9 cellular contexts compared by ENCODE assay signal in the genomic region with DNA sequence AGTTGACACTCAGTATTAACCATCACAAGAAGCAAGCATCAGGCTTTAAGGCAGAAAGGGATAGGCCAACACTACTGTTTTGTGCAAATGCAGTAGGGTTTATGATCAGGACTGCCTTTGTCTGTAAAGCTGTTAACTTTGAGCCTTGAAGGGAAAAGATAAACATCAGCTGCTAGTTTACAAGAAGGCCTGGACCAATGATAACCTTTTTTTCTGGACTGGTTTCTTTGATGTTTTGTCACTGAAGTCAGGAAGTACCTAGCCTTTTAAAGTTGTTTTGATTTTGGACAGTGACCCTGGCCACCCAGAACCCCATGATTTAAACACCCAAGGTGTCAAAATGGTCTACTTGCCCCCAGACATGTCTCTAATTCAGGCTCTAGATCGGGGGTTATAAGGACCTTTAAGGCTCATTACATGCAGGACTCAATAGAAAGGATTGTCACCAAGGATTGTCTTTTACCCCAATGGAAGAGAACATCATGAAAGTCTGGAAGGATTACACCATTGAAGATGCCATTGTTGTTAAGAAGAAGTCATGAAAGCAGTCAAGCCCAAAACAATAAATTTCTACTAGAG.
"Had no signal": no experiment of that assay in that cellular context is flagged by ENCODE, and none has a peak within 500 bp of the region (broad histone marks: within the 10 kb centered on the region; RNA-seq: fewer than 3 reads in every experiment).

No MANE protein-coding gene starts in this region.

- H3K36me3 ChIP-seq: HAP-1 had no signal

- DNase-seq: GM23248, GOT3, H7, HFFc6, IMR-90 had no signal

- H3K27ac Mint-ChIP-seq: HFFc6 had no signal

- ATAC-seq: HCT116, K562 had no signal

- H3K9me3 ChIP-seq: HAP-1 had no signal

- FAIRE-seq: K562 had no signal

- H3K27ac ChIP-seq: GM23248, HL-60 had no signal

- H3K9ac ChIP-seq: GM23248 had no signal

- H3K9me3 Mint-ChIP-seq: HFFc6 had no signal

- H3K4me1 ChIP-seq: HAP-1 had no signal

- H3K4me3 ChIP-seq: GM23248, HAP-1, K562 had no signal

- H2AFZ ChIP-seq: GM23248 had no signal

- H3K4me3 Mint-ChIP-seq: HFFc6 had no signal
